10 cellular contexts compared by ENCODE assay signal in genomic region chr22:37749831-37750595, GRCh38. TPM values are rescaled to one million over a fixed set of nuclear protein-coding genes. Genes with fewer than 3 reads are reported as not detected.
DNase-seq lines count a peak whose midpoint lies in the region; ATAC-seq, FAIRE-seq and TF ChIP-seq lines count a peak whose summit lies in the region.
"Had no signal": no experiment of that assay in that cellular context is flagged by ENCODE, and none has a peak within 500 bp of the region (broad histone marks: within the 10 kb centered on the region; RNA-seq: fewer than 3 reads in every experiment).

No MANE protein-coding gene starts in this region.

- H3K36me3 ChIP-seq in esophagus squamous epithelium (peaks cover 2 to 22% (median 8%) of the 10 kb centered on the region in 3 donors), uterus (no peaks in the 10 kb centered on the region)

- 51 to 54% methylated on average over 3 to 9 of the region's 16 CpGs for WGBS in esophagus squamous epithelium, 2 donors

- DNase-seq in NCI-H2171 treated with DMSO at 0.1 percent for 48 hours (lab: John Stamatoyannopoulos, UW), result peak; percentile 48
- no peak for DNase-seq in NCI-H2171 (lab: John Stamatoyannopoulos, UW)
- DNase-seq in esophagus squamous epithelium (lab: John Stamatoyannopoulos, UW), result no peak
- no peak for DNase-seq in mesothelial cell of epicardium (ENCODE audit: low spot score in 2 of 2, unreplicated experiment in 2 of 2)
- DNase-seq in uterus, result no peak
- no peak for DNase-seq in GM12892 (ENCODE audit: insufficient read length)
- no peak for DNase-seq in epidermal melanocyte (ENCODE audit: insufficient read length, low spot score)
- DNase-seq: NCI-H2107 had no signal

- H3K27me3 ChIP-seq in esophagus squamous epithelium (no peaks in the 10 kb centered on the region), uterus (no peaks in the 10 kb centered on the region)

- peak overlapping the region in 1 of 4 donors; percentile 92 for H3K4me3 ChIP-seq in esophagus squamous epithelium
- no peak overlapping the region for H3K4me3 ChIP-seq in uterus

- H3K9me3 ChIP-seq in esophagus squamous epithelium (no peaks in the 10 kb centered on the region), uterus (no peaks in the 10 kb centered on the region)

- peaks cover 63% of the 10 kb centered on the region for H3K4me1 Mint-ChIP-seq in mesothelial cell of epicardium

- peak overlapping the region; percentile 92 to 99 (median 98) for H3K27ac ChIP-seq in esophagus squamous epithelium
- peak overlapping the region; percentile 95 to 96 for H3K27ac ChIP-seq in uterus

- H3K36me3 Mint-ChIP-seq in mesothelial cell of epicardium, result peaks cover 5% of the 10 kb centered on the region

- no peak for ATAC-seq in HG03108 (IDR thresholded peaks at IDR 0.05; ENCODE audit: unreplicated experiment)

- intact Hi-C loops in esophagus squamous epithelium (cut with DNase I) (no loop called here), uterus (cut with DNase I; ENCODE audit: low total_unique reads) (no loop called here)

- H3K27me3 Mint-ChIP-seq in mesothelial cell of epicardium (ENCODE audit: low read depth), result no peaks in the 10 kb centered on the region

- H3K9me3 Mint-ChIP-seq in mesothelial cell of epicardium, result no peaks in the 10 kb centered on the region

- H3K4me1 ChIP-seq in esophagus squamous epithelium (peaks cover 71 to 89% (median 74%) of the 10 kb centered on the region in 3 donors), uterus (peaks cover 23 to 44% of the 10 kb centered on the region in 2 donors)

- TF ChIP-seq POLR2A in esophagus squamous epithelium (IDR thresholded peaks at IDR 0.05) (no peak), uterus (IDR thresholded peaks at IDR 0.05) (no peak), GM12892 (IDR thresholded peaks at IDR 0.05; ENCODE audit: low read depth, low read length) (no peak)

- no peak for FAIRE-seq in GM12892 (lab: Jason Lieb, UNC)
- FAIRE-seq: A204.1 had no signal

- peak overlapping the region; percentile 80 for H3K27ac Mint-ChIP-seq in mesothelial cell of epicardium

- H3K4me3 Mint-ChIP-seq in mesothelial cell of epicardium, result no peak overlapping the region

- TF ChIP-seq CTCF in esophagus squamous epithelium (IDR thresholded peaks at IDR 0.05), result no peak
- TF ChIP-seq CTCF in mesothelial cell of epicardium (IDR thresholded peaks at IDR 0.05; ENCODE audit: unreplicated experiment), result no peak
- TF ChIP-seq CTCF in uterus (IDR thresholded peaks at IDR 0.05), result no peak

RNA-seq across cellular contexts. Expression of gene TRIOBP, which starts 53.2 kb away (rescaled TPM):
- total RNA-seq in esophagus squamous epithelium (100 to 1,000 TPM in 2 of 4 donors, 10 to 100 TPM in 2; 67.6 to 149 (median 108) TPM), mesothelial cell of epicardium (69.2 to 76.1 TPM (median 71.4 TPM) in 3 replicates), uterus (100 to 1,000 TPM in 3 of 4 donors, 10 to 100 TPM in 1; 56.2 to 177 (median 127) TPM)
- 9.2 TPM for polyA plus RNA-seq in GM12892 (2012; ENCODE audit: missing spikeins)

RNA-seq across cellular contexts. Expression of gene GCAT, which starts 57.7 kb away (rescaled TPM):
- total RNA-seq in esophagus squamous epithelium, result 10 to 100 TPM; 14.3 to 22.5 (median 20.7) TPM
- 9.8 to 13.2 TPM (median 12.5 TPM) in 3 replicates for total RNA-seq in mesothelial cell of epicardium
- total RNA-seq in uterus, result 10 to 100 TPM in 3 of 4 donors, 1 to 10 TPM in 1; 3.8 to 53.8 (median 14.9) TPM
- polyA plus RNA-seq in GM12892 (2012; ENCODE audit: missing spikeins), result 10.9 TPM
